ENCODE assay signal across 27 cellular contexts in genomic region chr5:112106878-112107277, GRCh38.
"Had no signal": no experiment of that assay in that cellular context is flagged by ENCODE, and none has a peak within 500 bp of the region (broad histone marks: within the 10 kb centered on the region; RNA-seq: fewer than 3 reads in every experiment).

No MANE protein-coding gene starts in this region.

- FAIRE-seq: endothelial cell of umbilical vein, frontal cortex, pancreas had no signal

- H3K36me3 ChIP-seq: esophagus muscularis mucosa, neutrophil, pancreas, right atrium auricular region, thoracic aorta, WERI-Rb-1 had no signal

- H3K4me3 ChIP-seq: esophagus muscularis mucosa, pancreas, psoas muscle, right atrium auricular region, thoracic aorta had no signal

- H3K27me3 ChIP-seq: esophagus muscularis mucosa, neutrophil, pancreas, right atrium auricular region had no signal

- H3K9me3 Mint-ChIP-seq: activated naive CD4-positive, alpha-beta T cell treated with anti-CD3 and anti-CD28 coated beads, Interleukin-2, amount 50 U/mL, for 72 hours; activated T-cell treated with anti-CD3 and anti-CD28 coated beads, Interleukin-2, amount 50 U/mL, for 24 hours; activated T-helper 17 cell treated with anti-CD3 and anti-CD28 coated beads, Interleukin-2, amount 50 U/mL, for 72 hours; brain; nephron; type B pancreatic cell had no signal

- H3K4me3 Mint-ChIP-seq: activated T-cell treated with anti-CD3 and anti-CD28 coated beads, Interleukin-2, amount 50 U/mL, for 24 hours; activated T-helper 17 cell treated with anti-CD3 and anti-CD28 coated beads, Interleukin-2, amount 50 U/mL, for 72 hours; brain; nephron; type B pancreatic cell had no signal

- H3K27ac Mint-ChIP-seq: activated naive CD4-positive, alpha-beta T cell treated with anti-CD3 and anti-CD28 coated beads, Interleukin-2, amount 50 U/mL, for 72 hours; activated T-cell treated with anti-CD3 and anti-CD28 coated beads, Interleukin-2, amount 50 U/mL, for 24 hours; activated T-helper 17 cell treated with anti-CD3 and anti-CD28 coated beads, Interleukin-2, amount 50 U/mL, for 72 hours; brain; nephron; type B pancreatic cell had no signal

- DNase-seq: activated CD4-positive, CD25-positive, alpha-beta regulatory T cell treated with anti-CD3 and anti-CD28 coated beads, Interleukin-2, amount 50 U/mL, for 72 hours; activated CD8-positive, alpha-beta memory T cell treated with anti-CD3 and anti-CD28 coated beads for 24 hours; activated CD8-positive, alpha-beta memory T cell treated with anti-CD3 and anti-CD28 coated beads, Interleukin-2, amount 50 U/mL, for 4 hours; activated T-cell treated with anti-CD3 and anti-CD28 coated beads, Interleukin-2, amount 50 U/mL, for 24 hours; aorta; caudate nucleus; effector memory CD4-positive, alpha-beta T cell; head of caudate nucleus; hypothalamus; left ventricle myocardium superior; midbrain; pancreas; psoas muscle; stimulated activated CD4-positive, alpha-beta T cell treated with anti-CD3 and anti-CD28 coated beads, Interleukin-4, amount 100 ng/mL, for 24 hours; stimulated activated naive CD4-positive, alpha-beta T cell treated with Interleukin-2 at 50 U/mL for 16 hours had no signal

- H3K36me3 Mint-ChIP-seq: activated naive CD4-positive, alpha-beta T cell treated with anti-CD3 and anti-CD28 coated beads, Interleukin-2, amount 50 U/mL, for 72 hours; brain; type B pancreatic cell had no signal

- H3K4me1 Mint-ChIP-seq: activated T-helper 17 cell treated with anti-CD3 and anti-CD28 coated beads, Interleukin-2, amount 50 U/mL, for 72 hours; brain had no signal

- H3K4me1 ChIP-seq: esophagus muscularis mucosa, psoas muscle, right atrium auricular region had no signal

- ATAC-seq: activated naive CD4-positive, alpha-beta T cell treated with anti-CD3 and anti-CD28 coated beads, Interleukin-2, amount 50 U/mL, for 72 hours; activated T-helper 17 cell treated with anti-CD3 and anti-CD28 coated beads, Interleukin-2, amount 50 U/mL, for 72 hours; left ventricle myocardium superior; pancreas; psoas muscle had no signal

- H3K9me3 ChIP-seq: esophagus muscularis mucosa, neutrophil, pancreas, psoas muscle, right atrium auricular region, thoracic aorta had no signal

- H3K27me3 Mint-ChIP-seq: type B pancreatic cell had no signal

- H3K27ac ChIP-seq: esophagus muscularis mucosa, neutrophil, pancreas, psoas muscle, right atrium auricular region, thoracic aorta, WERI-Rb-1 had no signal
